24 cellular contexts compared by ENCODE assay signal in genomic region chr22:17380711-17381087, GRCh38. TPM values are rescaled to one million over a fixed set of nuclear protein-coding genes. Genes with fewer than 3 reads are reported as not detected.
"Had no signal": no experiment of that assay in that cellular context is flagged by ENCODE, and none has a peak within 500 bp of the region (broad histone marks: within the 10 kb centered on the region; RNA-seq: fewer than 3 reads in every experiment).

No MANE protein-coding gene starts in this region.

- H3K9me3 ChIP-seq: ovary had no signal

- DNase-seq: activated CD4-positive, alpha-beta T cell treated with anti-CD3 and anti-CD28 coated beads, Interleukin-2, amount 50 U/mL, for 1 hour; activated CD8-positive, alpha-beta memory T cell treated with anti-CD3 and anti-CD28 coated beads, Interleukin-2, amount 50 U/mL, for 48 hours; activated effector memory CD4-positive, alpha-beta T cell treated with anti-CD3 and anti-CD28 coated beads, Interleukin-2, amount 50 U/mL, for 16 hours; activated naive CD4-positive, alpha-beta T cell treated with anti-CD3 and anti-CD28 coated beads, Interleukin-2, amount 50 U/mL, for 16 hours; activated T-cell treated with anti-CD3 and anti-CD28 coated beads, Interleukin-2, amount 50 U/mL, for 72 hours; cerebellar nuclear complex; cortex of kidney; effector CD4-positive, alpha-beta T cell; hippocampal formation; kidney; left lung; mammary epithelial cell; ovary; sigmoid colon; spleen; stimulated activated CD4-positive, alpha-beta T cell treated with anti-CD3 and anti-CD28 coated beads, Interleukin-4, amount 100 ng/mL, for 4 hours; stimulated activated naive B cell treated with anti-CD40 and anti-IgM and Interleukin-4, amounts not matched to agents 10 μg/mL and 1 μg/mL and 100 μg/mL, for 72 hours; T1000; tibial artery had no signal

- H3K4me1 Mint-ChIP-seq: stimulated activated naive B cell treated with anti-CD40 and anti-IgM and Interleukin-4, amounts not matched to agents 10 μg/mL and 1 μg/mL and 100 μg/mL, for 72 hours had no signal

- ATAC-seq: activated CD4-positive, CD25-positive, alpha-beta regulatory T cell treated with anti-CD3 and anti-CD28 coated beads, Interleukin-2, amount 50 U/mL, for 24 hours; activated T-cell treated with anti-CD3 and anti-CD28 coated beads, Interleukin-2, amount 50 U/mL, for 72 hours; stimulated activated naive B cell treated with anti-CD40 and anti-IgM and Interleukin-4, amounts not matched to agents 10 μg/mL and 1 μg/mL and 100 μg/mL, for 72 hours had no signal

- H3K4me1 ChIP-seq: ascending aorta, breast epithelium, sigmoid colon, spleen, tibial artery had no signal

- H3K27ac Mint-ChIP-seq: activated T-cell treated with anti-CD3 and anti-CD28 coated beads, Interleukin-2, amount 50 U/mL, for 72 hours; stimulated activated naive B cell treated with anti-CD40 and anti-IgM and Interleukin-4, amounts not matched to agents 10 μg/mL and 1 μg/mL and 100 μg/mL, for 72 hours had no signal

- H3K4me3 Mint-ChIP-seq: activated T-cell treated with anti-CD3 and anti-CD28 coated beads, Interleukin-2, amount 50 U/mL, for 72 hours; stimulated activated naive B cell treated with anti-CD40 and anti-IgM and Interleukin-4, amounts not matched to agents 10 μg/mL and 1 μg/mL and 100 μg/mL, for 72 hours had no signal

- H3K27ac ChIP-seq: ascending aorta, breast epithelium, esophagus muscularis mucosa, left lung, ovary, sigmoid colon, spleen, tibial artery had no signal

- H3K4me3 ChIP-seq: ascending aorta, breast epithelium, esophagus muscularis mucosa, left lung, ovary, sigmoid colon, spleen, tibial artery had no signal

- H3K9me3 Mint-ChIP-seq: activated T-cell treated with anti-CD3 and anti-CD28 coated beads, Interleukin-2, amount 50 U/mL, for 72 hours had no signal

- H3K27me3 ChIP-seq: ascending aorta, left lung, ovary had no signal

- H3K36me3 ChIP-seq: ascending aorta, breast epithelium, esophagus muscularis mucosa, left lung, ovary, sigmoid colon, spleen, tibial artery had no signal

RNA-seq across cellular contexts. Expression of gene CECR2, which starts 11.4 kb away (rescaled TPM):
- total RNA-seq: endothelial cell of umbilical vein had no signal
